Comparison of ENCODE assay signal across 21 cellular contexts in the genomic region with DNA sequence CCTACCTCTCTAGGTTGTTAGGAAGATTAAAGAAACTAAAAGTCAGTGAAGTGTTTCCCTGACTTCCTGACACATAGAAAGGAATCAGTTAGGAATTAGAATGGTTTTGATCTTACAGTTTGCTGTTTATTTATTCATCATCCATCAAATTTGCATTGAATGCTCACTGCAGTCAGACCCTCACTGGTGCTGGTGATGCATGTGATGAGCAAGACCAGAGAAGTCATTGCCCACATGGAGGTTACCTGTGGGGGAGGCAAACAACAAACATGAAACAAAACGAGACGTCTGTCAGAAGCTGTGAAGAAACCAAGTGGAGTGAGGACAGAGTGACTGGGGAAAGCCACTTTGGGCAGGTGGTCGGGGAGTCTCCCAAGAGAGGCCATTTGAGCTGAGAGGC. TPM values are rescaled to one million over a fixed set of nuclear protein-coding genes. Genes with fewer than 3 reads are reported as not detected.
DNase-seq lines count a peak whose midpoint lies in the region; ATAC-seq, FAIRE-seq and TF ChIP-seq lines count a peak whose summit lies in the region.
"Had no signal": no experiment of that assay in that cellular context is flagged by ENCODE, and none has a peak within 500 bp of the region (broad histone marks: within the 10 kb centered on the region; RNA-seq: fewer than 3 reads in every experiment).

No MANE protein-coding gene starts in this region.

- H3K9me3 ChIP-seq in breast epithelium (no peaks in the 10 kb centered on the region), ascending aorta (no peaks in the 10 kb centered on the region), vagina (no peaks in the 10 kb centered on the region)

- H3K27me3 Mint-ChIP-seq in MCF 10A (ENCODE audit: insufficient read depth, unreplicated experiment) (no peaks in the 10 kb centered on the region), nephron (ENCODE audit: low read depth) (no peaks in the 10 kb centered on the region)
- H3K27me3 Mint-ChIP-seq: stimulated activated memory B cell treated with anti-CD40 and anti-IgM and Interleukin-4, amounts not matched to agents 10 μg/mL and 1 μg/mL and 100 μg/mL, for 72 hours had no signal

- FAIRE-seq in frontal cortex (lab: Jason Lieb, UNC), result no peak
- FAIRE-seq: D721Med, G401.6, GM12891 had no signal

- H3K4me1 ChIP-seq in breast epithelium (peaks cover 0 to 3% of the 10 kb centered on the region in 2 donors), ascending aorta (peaks cover 11 to 29% of the 10 kb centered on the region in 2 donors), vagina (peaks cover 61% of the 10 kb centered on the region)

- H3K4me1 Mint-ChIP-seq in MCF 10A (ENCODE audit: insufficient read depth, unreplicated experiment), result peaks cover 17% of the 10 kb centered on the region
- peaks cover 57% of the 10 kb centered on the region for H3K4me1 Mint-ChIP-seq in nephron

- CTCF ChIA-PET in MCF 10A (lab: Yijun Ruan, JAX), result interaction anchor here (1.3 kb wide), 1 partner anchor 17 kb away, joined by 8 read pairs; no protein-coding TSS in a partner anchor

- DNase-seq in MCF 10A (ENCODE audit: unreplicated experiment) (no peak), breast epithelium (ENCODE audit: low spot score in 2 of 2) (no peak), ascending aorta (ENCODE audit: low spot score in 2 of 2) (no peak), vagina (ENCODE audit: extremely low spot score in 2 of 2) (no peak), COR-L47 (lab: John Stamatoyannopoulos, UW) (no peak), frontal cortex (ENCODE audit: low spot score in 2 of 2) (no peak)
- DNase-seq: activated naive CD4-positive, alpha-beta T cell treated with anti-CD3 and anti-CD28 coated beads, Interleukin-2, amount 50 U/mL, for 16 hours; central memory CD4-positive, alpha-beta T cell; effector memory CD4-positive, alpha-beta T cell; NCI-H1048; NCI-H748 treated with DMSO at 0.1 percent for 48 hours; RPMI8226 had no signal

- no TSS peak for BruUV-seq in MCF 10A (replicated peaks; lab: Mats Ljungman, UMichigan)

- peaks cover 5% of the 10 kb centered on the region for H3K36me3 ChIP-seq in breast epithelium
- H3K36me3 ChIP-seq in ascending aorta, result peaks cover 44 to 70% of the 10 kb centered on the region in 2 donors
- H3K36me3 ChIP-seq in vagina, result peaks cover 0 to 52% of the 10 kb centered on the region in 2 donors

- peak overlapping the region; percentile 70 for H3K27ac Mint-ChIP-seq in MCF 10A (ENCODE audit: low read depth, unreplicated experiment)
- H3K27ac Mint-ChIP-seq in nephron, result peak overlapping the region; percentile 65 to 78 (median 69)
- H3K27ac Mint-ChIP-seq: GM23338; stimulated activated memory B cell treated with anti-CD40 and anti-IgM and Interleukin-4, amounts not matched to agents 10 μg/mL and 1 μg/mL and 100 μg/mL, for 72 hours had no signal

- intact Hi-C loops in MCF 10A (cut with micrococcal nuclease), result no loop called here
- intact Hi-C loops in breast epithelium (cut with DNase I; ENCODE audit: low total_unique reads), result no loop called here
- intact Hi-C loops in ascending aorta (cut with DNase I), result loop anchor here (2.0 to 10.0 kb wide), 2 partner anchors 17 to 379 kb away; a partner anchor contains a TSS
- intact Hi-C loops in vagina (cut with DNase I), result no loop called here

- H3K9me3 Mint-ChIP-seq in MCF 10A (ENCODE audit: unreplicated experiment) (no peaks in the 10 kb centered on the region), nephron (no peaks in the 10 kb centered on the region)
- H3K9me3 Mint-ChIP-seq: GM23338; stimulated activated memory B cell treated with anti-CD40 and anti-IgM and Interleukin-4, amounts not matched to agents 10 μg/mL and 1 μg/mL and 100 μg/mL, for 72 hours had no signal

- TF ChIP-seq POLR2A in breast epithelium (IDR thresholded peaks at IDR 0.05) (no peak), vagina (IDR thresholded peaks at IDR 0.05) (no peak)

- no peak for TF ChIP-seq CTCF in MCF 10A (IDR thresholded peaks at IDR 0.05; ENCODE audit: unreplicated experiment)
- no peak for TF ChIP-seq CTCF in breast epithelium (IDR thresholded peaks at IDR 0.05)
- no peak for TF ChIP-seq CTCF in ascending aorta (IDR thresholded peaks at IDR 0.05)
- TF ChIP-seq CTCF in nephron (IDR thresholded peaks at IDR 0.05; ENCODE audit: unreplicated experiment in 3 of 3), result no peak
- TF ChIP-seq CTCF in vagina (IDR thresholded peaks at IDR 0.05), result no peak

- H3K27me3 ChIP-seq in breast epithelium (no peaks in the 10 kb centered on the region), ascending aorta (no peaks in the 10 kb centered on the region), vagina (no peaks in the 10 kb centered on the region)

- H3K27ac ChIP-seq in breast epithelium (no peak overlapping the region), ascending aorta (peak overlapping the region; percentile 58 to 63), vagina (peak overlapping the region; percentile 53)
- H3K27ac ChIP-seq: VCaP had no signal

- no peak overlapping the region for H3K4me3 ChIP-seq in breast epithelium
- peak overlapping the region in 1 of 2 donors; percentile 21 for H3K4me3 ChIP-seq in ascending aorta
- H3K4me3 ChIP-seq in vagina, result no peak overlapping the region
- H3K4me3 ChIP-seq: GM23338, smooth muscle cell had no signal

- POLR2A ChIA-PET in MCF 10A (lab: Yijun Ruan, JAX), result no interaction called here

- H3K36me3 Mint-ChIP-seq in MCF 10A (ENCODE audit: insufficient read depth, unreplicated experiment) (peaks cover 67% of the 10 kb centered on the region), nephron (ENCODE audit: low read depth) (peaks cover 52% of the 10 kb centered on the region)

- H3K4me3 Mint-ChIP-seq in MCF 10A (ENCODE audit: unreplicated experiment), result no peak overlapping the region
- peak overlapping the region in 2 of 3 experiments; percentile 8 to 13 for H3K4me3 Mint-ChIP-seq in nephron
- H3K4me3 Mint-ChIP-seq: GM23338; stimulated activated memory B cell treated with anti-CD40 and anti-IgM and Interleukin-4, amounts not matched to agents 10 μg/mL and 1 μg/mL and 100 μg/mL, for 72 hours had no signal

- no peak for ATAC-seq in GM21529 (IDR thresholded peaks at IDR 0.05; ENCODE audit: unreplicated experiment)
- ATAC-seq: GM23338; stimulated activated memory B cell treated with anti-CD40 and anti-IgM and Interleukin-4, amounts not matched to agents 10 μg/mL and 1 μg/mL and 100 μg/mL, for 72 hours had no signal

RNA-seq across cellular contexts. Expression of a gene that starts 6.4 kb away (rescaled TPM):
- total RNA-seq in MCF 10A (2022) (54.1 and 69.9 TPM in 2 replicates), breast epithelium (10 to 100 TPM; 13.1 to 20.0 (median 13.2) TPM), ascending aorta (33.0 TPM), vagina (31.2 TPM), frontal cortex (14.7 TPM)

RNA-seq across cellular contexts. Expression of a gene that starts 35.6 kb away (rescaled TPM):
- total RNA-seq in MCF 10A (2022), result 0.28 and 0.29 TPM in 2 replicates
- total RNA-seq in breast epithelium, result under 1 TPM; 0.16 to 0.66 (median 0.29) TPM
- not detected for total RNA-seq in ascending aorta
- 1.2 TPM for total RNA-seq in vagina
- total RNA-seq in frontal cortex, result 0.82 TPM

Comparison
In these comparisons a context has a peak if more than half of its experiments do, and no peak if none do; other contexts are left out.
1. H3K27ac ChIP-seq: peak in ascending aorta (2 of 2) and vagina (single experiment); none in breast epithelium (0 of 2).